8 cellular contexts compared by ENCODE assay signal in genomic region chr11:128412847-128413791, GRCh38.
A peak's percentile ranks its signal among the peaks of the same experiment; 100 is the strongest.
DNase-seq lines count a peak whose midpoint lies in the region; ATAC-seq and TF ChIP-seq lines count a peak whose summit lies in the region.
"Had no signal": no experiment of that assay in that cellular context is flagged by ENCODE, and none has a peak within 500 bp of the region (broad histone marks: within the 10 kb centered on the region; RNA-seq: fewer than 3 reads in every experiment).

No MANE protein-coding gene starts in this region.

- H3K4me3 Mint-ChIP-seq in memory B cell, result no peak overlapping the region

- H3K27ac Mint-ChIP-seq in memory B cell, result peak overlapping the region; percentile 53

- intact Hi-C loops in esophagus muscularis mucosa (cut with DNase I) (loop anchor here (10.0 kb wide), 1 partner anchor 118 kb away; no protein-coding TSS in a partner anchor), tibial artery (cut with DNase I; ENCODE audit: low total_unique reads) (no loop called here)

- H3K36me3 ChIP-seq in esophagus muscularis mucosa, result no peaks in the 10 kb centered on the region
- H3K36me3 ChIP-seq in tibial artery, result no peaks in the 10 kb centered on the region

- peaks cover 7 to 32% (median 21%) of the 10 kb centered on the region in 4 donors for H3K4me1 ChIP-seq in esophagus muscularis mucosa
- no peaks in the 10 kb centered on the region for H3K4me1 ChIP-seq in tibial artery

- no peak for TF ChIP-seq POLR2A in esophagus muscularis mucosa (IDR thresholded peaks at IDR 0.05; ENCODE audit: low read depth)

- peaks cover 21% of the 10 kb centered on the region for H3K4me1 Mint-ChIP-seq in memory B cell

- no peaks in the 10 kb centered on the region for H3K9me3 ChIP-seq in esophagus muscularis mucosa
- no peaks in the 10 kb centered on the region for H3K9me3 ChIP-seq in tibial artery

- H3K27ac ChIP-seq in esophagus muscularis mucosa (replicated peaks in 1 of 4), result no peak overlapping the region
- no peak overlapping the region for H3K27ac ChIP-seq in tibial artery

- H3K27me3 Mint-ChIP-seq in memory B cell, result no peaks in the 10 kb centered on the region

- TF ChIP-seq EP300 in esophagus muscularis mucosa (IDR thresholded peaks at IDR 0.05), result no peak

- ATAC-seq in GM18868 (IDR thresholded peaks at IDR 0.05; ENCODE audit: unreplicated experiment), result peak; percentile 82
- ATAC-seq in GM21529 (IDR thresholded peaks at IDR 0.05; ENCODE audit: unreplicated experiment), result peak; percentile 79
- peak; percentile 84 for ATAC-seq in HG03432 (IDR thresholded peaks at IDR 0.05; ENCODE audit: unreplicated experiment)
- ATAC-seq in memory B cell (ENCODE audit: low read depth), result no peak

- H3K9me3 Mint-ChIP-seq in memory B cell, result no peaks in the 10 kb centered on the region

- H3K27me3 ChIP-seq in esophagus muscularis mucosa, result no peaks in the 10 kb centered on the region
- no peaks in the 10 kb centered on the region for H3K27me3 ChIP-seq in tibial artery

- TF ChIP-seq CTCF in esophagus muscularis mucosa (IDR thresholded peaks at IDR 0.05) (no peak), tibial artery (IDR thresholded peaks at IDR 0.05) (no peak)

- 92% methylated on average over 4 of the region's 4 CpGs for WGBS in esophagus muscularis mucosa

- DNase-seq in memory B cell (ENCODE audit: low spot score in 2 of 2), result no peak
- DNase-seq in esophagus muscularis mucosa (ENCODE audit: extremely low spot score), result no peak
- no peak for DNase-seq in tibial artery
- no peak for DNase-seq in NCI-H524 (lab: John Stamatoyannopoulos, UW)
- DNase-seq: stimulated activated CD4-positive, alpha-beta T cell treated with anti-CD3 and anti-CD28 coated beads, Interleukin-1b, Interleukin-23, amount 100 ng/mL, for 48 hours had no signal

- no peaks in the 10 kb centered on the region for H3K36me3 Mint-ChIP-seq in memory B cell

- H3K4me3 ChIP-seq in esophagus muscularis mucosa, result no peak overlapping the region
- no peak overlapping the region for H3K4me3 ChIP-seq in tibial artery
